In genomic region chr11:87719311-87720073, GRCh38 we compare ENCODE assay signal across 20 cellular contexts.
DNase-seq lines count a peak whose midpoint lies in the region; ATAC-seq, FAIRE-seq and TF ChIP-seq lines count a peak whose summit lies in the region.
"Had no signal": no experiment of that assay in that cellular context is flagged by ENCODE, and none has a peak within 500 bp of the region (broad histone marks: within the 10 kb centered on the region; RNA-seq: fewer than 3 reads in every experiment).

No MANE protein-coding gene starts in this region.

- intact Hi-C loops in dorsolateral prefrontal cortex (cut with DNase I) = no loop called here

- FAIRE-seq in D721Med (lab: Jason Lieb, UNC) = no peak

- H3K4me3 ChIP-seq in GM12865 (ENCODE audit: low read depth, low read length) = peak overlapping the region; percentile 43
- peak overlapping the region; percentile 14 to 47; a peak in 3 of 4 replicates for H3K4me3 ChIP-seq in SK-N-SH (ENCODE audit: low read depth in 2 of 2, low read length in 1 of 2)
- no peak overlapping the region for H3K4me3 ChIP-seq in dorsolateral prefrontal cortex
- peak overlapping the region; percentile 4 for H3K4me3 ChIP-seq in retinal pigment epithelial cell (ENCODE audit: low read length)
- H3K4me3 ChIP-seq: coronary artery, SJCRH30 had no signal

- 17% methylated on average over 5 of the region's 5 CpGs for WGBS in SK-N-SH (ENCODE audit: low lambda C conversion rate)

- no peaks in the 10 kb centered on the region for H3F3A ChIP-seq in SK-N-SH (replicated peaks; ENCODE audit: insufficient read depth)

- no peak for TF ChIP-seq EP300 in SK-N-SH (IDR thresholded peaks at IDR 0.05; ENCODE audit: borderline replicate concordance in 1 of 2, low read depth in 1 of 2, low read length in 1 of 2)

- no peaks in the 10 kb centered on the region for H3K79me2 ChIP-seq in SK-N-SH (ENCODE audit: insufficient read depth)

- TF ChIP-seq RAD21 in SK-N-SH (IDR thresholded peaks at IDR 0.05; ENCODE audit: low read length) = no peak

- H3K9me3 ChIP-seq in SK-N-SH = no peaks in the 10 kb centered on the region
- H3K9me3 ChIP-seq: SJCRH30, spleen had no signal

- ATAC-seq in HG02588 (IDR thresholded peaks at IDR 0.05; ENCODE audit: unreplicated experiment) = no peak
- ATAC-seq: CD8-positive, alpha-beta T cell; left colon; Panc1 had no signal

- TF ChIP-seq CTCF in GM12865 (IDR thresholded peaks at IDR 0.05; ENCODE audit: insufficient read depth, low read depth, low read length, missing control alignments) (no peak), SK-N-SH (IDR thresholded peaks at IDR 0.05) (no peak), dorsolateral prefrontal cortex (IDR thresholded peaks at IDR 0.05 in 54 of 56, conservative IDR thresholded peaks at IDR 0.05 in 2 of 56; ENCODE audit: low read depth in 1 of 56, partially characterized antibody in 56 of 56) (no peak), retinal pigment epithelial cell (conservative IDR thresholded peaks at IDR 0.05; ENCODE audit: low read depth, low read length) (no peak), D721Med (IDR thresholded peaks at IDR 0.05; ENCODE audit: insufficient read depth, missing control alignments) (no peak)

- no peaks in the 10 kb centered on the region for H3K36me3 ChIP-seq in SK-N-SH (replicated peaks in 1 of 2; ENCODE audit: control insufficient read depth in 1 of 2, insufficient read depth in 2 of 2, low read length in 1 of 2)
- H3K36me3 ChIP-seq: SJCRH30, spleen had no signal

- H3K9ac ChIP-seq in SK-N-SH = peak overlapping the region; percentile 17; the same call in 1 of the 2 replicates

- CTCF ChIA-PET in SK-N-SH (lab: Yijun Ruan, JAX) = interaction anchor here (0.8 kb wide), 1 partner anchor 366 kb away, joined by 4 read pairs; no protein-coding TSS in a partner anchor

- peak overlapping the region; percentile 20; the same call in 1 of the 2 replicates for H2AFZ ChIP-seq in SK-N-SH (ENCODE audit: low read depth)

- H3K4me1 ChIP-seq in SK-N-SH (ENCODE audit: control insufficient read depth in 1 of 2, insufficient read depth in 2 of 2, low read depth in 1 of 2, low read length in 1 of 2) = no peaks in the 10 kb centered on the region
- H3K4me1 ChIP-seq: SJCRH30, spleen had no signal

- H3K27ac ChIP-seq in SK-N-SH (ENCODE audit: low read depth in 2 of 2, low read length in 1 of 2) (no peak overlapping the region), dorsolateral prefrontal cortex (peak overlapping the region in 36 of 59 donors; percentile 3 to 77 (median 44))
- H3K27ac ChIP-seq: coronary artery, SJCRH30, spleen had no signal

- no peaks in the 10 kb centered on the region for H4K20me1 ChIP-seq in SK-N-SH (ENCODE audit: insufficient read depth)

- no peaks in the 10 kb centered on the region for H3K9me2 ChIP-seq in SK-N-SH

- POLR2A ChIA-PET in SK-N-SH (lab: Yijun Ruan, JAX) = no interaction called here

- no peaks in the 10 kb centered on the region; the same call in 1 of the 2 replicates for H3K27me3 ChIP-seq in SK-N-SH (ENCODE audit: insufficient read depth)
- H3K27me3 ChIP-seq in dorsolateral prefrontal cortex = peaks cover 0 to 5% (median 0%) of the 10 kb centered on the region in 45 donors
- H3K27me3 ChIP-seq: spleen had no signal

- peak overlapping the region; percentile 66 for H3K4me2 ChIP-seq in SK-N-SH

- no peak for DNase-seq in GM12865 (ENCODE audit: low read depth)
- DNase-seq in SK-N-SH = no peak
- no peak for DNase-seq in dorsolateral prefrontal cortex
- peak; percentile 20 for DNase-seq in retinal pigment epithelial cell (ENCODE audit: low read depth)
- DNase-seq in GOT3 (lab: John Stamatoyannopoulos, UW) = no peak
- no peak for DNase-seq in NCI-H82 treated with DMSO at 0.1 percent for 48 hours (lab: John Stamatoyannopoulos, UW; ENCODE audit: unreplicated experiment)
- no peak for DNase-seq in D721Med (ENCODE audit: insufficient read length, low spot score)
- DNase-seq: activated CD4-positive, alpha-beta memory T cell treated with anti-CD3 and anti-CD28 coated beads, Interleukin-2, amount 10 ng/mL, durations not matched to agents 7 days and 5 days; activated CD4-positive, CD25-positive, alpha-beta regulatory T cell; activated naive CD4-positive, alpha-beta T cell treated with anti-CD3 and anti-CD28 coated beads, Interleukin-2, amount 10 ng/mL, durations not matched to agents 7 days and 5 days; CD8-positive, alpha-beta T cell; Kasumi-1; left colon; midbrain; NCI-H69; SJCRH30; spleen had no signal

TF ChIP-seq in SK-N-SH, 30 proteins besides CTCF, POLR2A, EP300 and RAD21:
- TF ChIP-seq JUND (IDR thresholded peaks at IDR 0.05) (no peak), FOXJ3 (CRISPR knock-in tag; IDR thresholded peaks at IDR 0.05) (no peak), NFIC (IDR thresholded peaks at IDR 0.05; ENCODE audit: borderline replicate concordance) (no peak), USF1 (IDR thresholded peaks at IDR 0.05; ENCODE audit: borderline replicate concordance, low read depth) (no peak), GABPA (IDR thresholded peaks at IDR 0.05; ENCODE audit: low read depth) (no peak), MAX (IDR thresholded peaks at IDR 0.05; ENCODE audit: low read depth) (no peak), IRF3 (IDR thresholded peaks at IDR 0.05; ENCODE audit: low read depth, low read length) (no peak), MXI1 (IDR thresholded peaks at IDR 0.05; ENCODE audit: low read depth, low read length) (no peak), PBX3 (IDR thresholded peaks at IDR 0.05) (no peak)

Comparison
In these comparisons a context has a peak if more than half of its experiments do, and no peak if none do; other contexts are left out.
1. H3K4me3 ChIP-seq: peak in GM12865 (single experiment), SK-N-SH (2 of 2) and retinal pigment epithelial cell (single experiment); none in dorsolateral prefrontal cortex (0 of 59).
2. H3K27ac ChIP-seq: peak in dorsolateral prefrontal cortex (36 of 59); none in SK-N-SH (0 of 2).